10 cellular contexts compared by ENCODE assay signal in genomic region chr2:118772487-118773200, GRCh38.
"Had no signal": no experiment of that assay in that cellular context is flagged by ENCODE, and none has a peak within 500 bp of the region (broad histone marks: within the 10 kb centered on the region; RNA-seq: fewer than 3 reads in every experiment).

No MANE protein-coding gene starts in this region.

- H3K9me3 ChIP-seq: HAP-1 had no signal

- H3K4me3 ChIP-seq: GM23248, HAP-1 had no signal

- H3K4me2 ChIP-seq: KMS-11 had no signal

- DNase-seq: GM23248, GOT3, H7, IMR-90, KBM-7 had no signal

- H3K27ac ChIP-seq: GM23248, HL-60, KMS-11 had no signal

- FAIRE-seq: HTR-8/SVneo had no signal

- H3K9ac ChIP-seq: GM23248, KMS-11 had no signal

- H2AFZ ChIP-seq: GM23248 had no signal

- H3K36me3 ChIP-seq: HAP-1 had no signal

- ATAC-seq: HCT116 had no signal
